Comparison of ENCODE assay signal across 8 cellular contexts in genomic region chr17:75182319-75182568, GRCh38. TPM values are rescaled to one million over a fixed set of nuclear protein-coding genes. Genes with fewer than 3 reads are reported as not detected.
DNase-seq lines count a peak whose midpoint lies in the region; ATAC-seq and TF ChIP-seq lines count a peak whose summit lies in the region.

No MANE protein-coding gene starts in this region.

- H3K36me3 Mint-ChIP-seq in activated naive CD4-positive, alpha-beta T cell treated with anti-CD3 and anti-CD28 coated beads for 36 hours (ENCODE audit: low read depth) = peaks cover 27% of the 10 kb centered on the region
- peaks cover 4% of the 10 kb centered on the region for H3K36me3 Mint-ChIP-seq in progenitor cell of endocrine pancreas (ENCODE audit: insufficient read depth)

- no peaks in the 10 kb centered on the region for H3K27me3 ChIP-seq in SJSA1 (replicated peaks)

- peaks cover 40% of the 10 kb centered on the region for H3K4me1 Mint-ChIP-seq in activated naive CD4-positive, alpha-beta T cell treated with anti-CD3 and anti-CD28 coated beads for 36 hours (ENCODE audit: low read depth)
- H3K4me1 Mint-ChIP-seq in progenitor cell of endocrine pancreas (ENCODE audit: low read depth) = peaks cover 9% of the 10 kb centered on the region

- peak overlapping the region; percentile 95 for H3K4me3 ChIP-seq in SJSA1
- H3K4me3 ChIP-seq in fibroblast of the aortic adventitia (ENCODE audit: low read depth, low read length) = peak overlapping the region; percentile 96

- peak overlapping the region; percentile 88 for H3K27ac Mint-ChIP-seq in activated naive CD4-positive, alpha-beta T cell treated with anti-CD3 and anti-CD28 coated beads for 36 hours
- H3K27ac Mint-ChIP-seq in progenitor cell of endocrine pancreas = peak overlapping the region; percentile 56

- no peak for TF ChIP-seq CTCF in fibroblast of the aortic adventitia (IDR thresholded peaks at IDR 0.05; ENCODE audit: insufficient read depth, low read length)
- peak; percentile 29 for TF ChIP-seq CTCF in progenitor cell of endocrine pancreas (IDR thresholded peaks at IDR 0.05; ENCODE audit: unreplicated experiment)

- no peak for DNase-seq in activated naive CD4-positive, alpha-beta T cell treated with anti-CD3 and anti-CD28 coated beads for 36 hours
- no peak for DNase-seq in activated naive CD4-positive, alpha-beta T cell treated with Interleukin-2 at 50 U/mL for 16 hours
- DNase-seq in SJSA1 (ENCODE audit: low read depth in 1 of 2, low spot score in 2 of 2) (no peak), fibroblast of the aortic adventitia (ENCODE audit: low read depth) (no peak), progenitor cell of endocrine pancreas (ENCODE audit: low spot score, unreplicated experiment) (peak; percentile 16), DMS153 treated with DMSO at 0.1 percent for 48 hours (lab: John Stamatoyannopoulos, UW; ENCODE audit: unreplicated experiment) (no peak), GDM1 (lab: John Stamatoyannopoulos, UW) (no peak)

- peak overlapping the region; percentile 92 for H3K4me3 Mint-ChIP-seq in activated naive CD4-positive, alpha-beta T cell treated with anti-CD3 and anti-CD28 coated beads for 36 hours
- peak overlapping the region; percentile 88 for H3K4me3 Mint-ChIP-seq in progenitor cell of endocrine pancreas (ENCODE audit: low read depth)

- no peaks in the 10 kb centered on the region for H3K9me3 Mint-ChIP-seq in activated naive CD4-positive, alpha-beta T cell treated with anti-CD3 and anti-CD28 coated beads for 36 hours
- no peaks in the 10 kb centered on the region for H3K9me3 Mint-ChIP-seq in progenitor cell of endocrine pancreas (ENCODE audit: low read depth)

- peak overlapping the region; percentile 93 for H3K27ac ChIP-seq in SJSA1

- peaks cover 53% of the 10 kb centered on the region for H3K36me3 ChIP-seq in SJSA1

- ATAC-seq in GM18873 (IDR thresholded peaks at IDR 0.05; ENCODE audit: low FRiP score, unreplicated experiment) = no peak

- CTCF ChIA-PET in activated naive CD4-positive, alpha-beta T cell treated with anti-CD3 and anti-CD28 coated beads for 36 hours (lab: Charles Lee) = no interaction called here

- peaks cover 13% of the 10 kb centered on the region for H3K4me1 ChIP-seq in SJSA1 (replicated peaks)

- no peaks in the 10 kb centered on the region for H3K9me3 ChIP-seq in SJSA1 (replicated peaks)

- intact Hi-C loops in activated naive CD4-positive, alpha-beta T cell treated with anti-CD3 and anti-CD28 coated beads for 36 hours (cut with micrococcal nuclease) = loop anchor here (2.0 to 10.0 kb wide), 5 partner anchors 51 to 603 kb away; partner anchors contain the start of genes ATP5PD, GGA3, KCTD2 and MRPS7

- H3K27me3 Mint-ChIP-seq in activated naive CD4-positive, alpha-beta T cell treated with anti-CD3 and anti-CD28 coated beads for 36 hours (ENCODE audit: low read depth) = no peaks in the 10 kb centered on the region
- H3K27me3 Mint-ChIP-seq in progenitor cell of endocrine pancreas = no peaks in the 10 kb centered on the region

RNA-seq across cellular contexts. Expression of gene SUMO2, which starts 0.5 kb away (rescaled TPM):
- 100 to 1,000 TPM; 633 to 688 TPM for total RNA-seq in activated naive CD4-positive, alpha-beta T cell treated with anti-CD3 and anti-CD28 coated beads for 36 hours
- 177 and 212 TPM in 2 replicates for total RNA-seq in SJSA1 (2014; rRNA removed; shearing (Covaris generic))
- 89.9 and 129 TPM in 2 replicates for total RNA-seq in fibroblast of the aortic adventitia (ENCODE audit: low replicate concordance)
- 616 and 633 TPM in 2 replicates for total RNA-seq in progenitor cell of endocrine pancreas

RNA-seq across cellular contexts. Expression of gene NUP85, which starts 23.2 kb away (rescaled TPM):
- 100 to 1,000 TPM; 112 to 116 TPM for total RNA-seq in activated naive CD4-positive, alpha-beta T cell treated with anti-CD3 and anti-CD28 coated beads for 36 hours
- 75.1 and 110 TPM in 2 replicates for total RNA-seq in SJSA1 (2014; rRNA removed; shearing (Covaris generic))
- 33.9 and 41.5 TPM in 2 replicates for total RNA-seq in fibroblast of the aortic adventitia (ENCODE audit: low replicate concordance)
- total RNA-seq in progenitor cell of endocrine pancreas = 83.8 and 86.9 TPM in 2 replicates

RNA-seq across cellular contexts. Expression of gene JPT1, which starts 27.9 kb away (rescaled TPM):
- total RNA-seq in activated naive CD4-positive, alpha-beta T cell treated with anti-CD3 and anti-CD28 coated beads for 36 hours = 100 to 1,000 TPM; 242 to 258 TPM
- total RNA-seq in SJSA1 (2014; rRNA removed; shearing (Covaris generic)) = 340 and 870 TPM in 2 replicates
- 71.1 and 79.6 TPM in 2 replicates for total RNA-seq in fibroblast of the aortic adventitia (ENCODE audit: low replicate concordance)
- 202 TPM in 2 replicates for total RNA-seq in progenitor cell of endocrine pancreas

RNA-seq across cellular contexts. Expression of gene NT5C, which starts 50.7 kb away (rescaled TPM):
- total RNA-seq in activated naive CD4-positive, alpha-beta T cell treated with anti-CD3 and anti-CD28 coated beads for 36 hours = 10 to 100 TPM; 49.7 to 55.2 TPM
- 130 and 136 TPM in 2 replicates for total RNA-seq in SJSA1 (2014; rRNA removed; shearing (Covaris generic))
- 39.8 and 45.2 TPM in 2 replicates for total RNA-seq in fibroblast of the aortic adventitia (ENCODE audit: low replicate concordance)
- 53.3 and 58.8 TPM in 2 replicates for total RNA-seq in progenitor cell of endocrine pancreas
